In the genomic region with DNA sequence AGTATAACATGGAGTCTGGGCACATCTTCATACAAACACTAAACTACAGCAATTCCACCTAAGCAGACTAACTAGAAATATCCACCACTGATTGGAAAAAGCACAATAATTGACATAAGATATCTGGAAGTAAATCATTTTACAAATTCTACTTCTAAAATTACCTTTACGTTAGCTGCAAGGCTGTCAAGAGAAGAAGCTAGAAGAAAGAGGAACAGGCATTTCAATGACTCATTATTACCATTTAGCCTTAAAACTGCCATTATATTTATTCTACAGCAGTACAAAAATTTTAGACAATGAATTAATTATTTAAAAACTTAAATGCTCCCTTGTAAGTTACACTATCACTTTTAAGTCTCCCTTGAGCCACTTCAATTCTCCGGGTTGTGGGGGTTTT, we compare ENCODE assay signal across 18 cellular contexts.
"Had no signal": no experiment of that assay in that cellular context is flagged by ENCODE, and none has a peak within 500 bp of the region (broad histone marks: within the 10 kb centered on the region; RNA-seq: fewer than 3 reads in every experiment).

No MANE protein-coding gene starts in this region.

- H3K9me3 Mint-ChIP-seq: nephron progenitor cell; stimulated activated memory B cell treated with anti-CD40 and anti-IgM and Interleukin-4, amounts not matched to agents 10 μg/mL and 1 μg/mL and 100 μg/mL, for 72 hours; stimulated activated naive CD8-positive, alpha-beta T cell treated with anti-CD3 and anti-CD28 coated beads, Interleukin-15, Interleukin-2, amounts not matched to agents 100 ng/mL and 50 ng/mL, for 24 hours had no signal

- H3K27ac Mint-ChIP-seq: naive B cell; nephron progenitor cell; stimulated activated memory B cell treated with anti-CD40 and anti-IgM and Interleukin-4, amounts not matched to agents 10 μg/mL and 1 μg/mL and 100 μg/mL, for 72 hours; stimulated activated naive CD8-positive, alpha-beta T cell treated with anti-CD3 and anti-CD28 coated beads, Interleukin-15, Interleukin-2, amounts not matched to agents 100 ng/mL and 50 ng/mL, for 24 hours had no signal

- H3K4me3 ChIP-seq: dorsolateral prefrontal cortex, hepatocyte, psoas muscle, right lobe of liver, tibial artery, upper lobe of left lung, uterus had no signal

- H3K4me2 ChIP-seq: hepatocyte had no signal

- DNase-seq: dorsolateral prefrontal cortex; effector CD8-positive, alpha-beta T cell; foreskin melanocyte; head of caudate nucleus; kidney glomerular epithelial cell; mesendoderm; naive B cell; nephron progenitor cell; psoas muscle; retina; right lobe of liver; stimulated activated CD4-positive, alpha-beta T cell treated with anti-CD3 and anti-CD28 coated beads, Interleukin-4, amount 100 ng/mL, for 24 hours; tibial artery; upper lobe of left lung; uterus had no signal

- H3K27ac ChIP-seq: dorsolateral prefrontal cortex, hepatocyte, psoas muscle, right lobe of liver, tibial artery, upper lobe of left lung, uterus had no signal

- H3K27me3 ChIP-seq: dorsolateral prefrontal cortex, hepatocyte, right lobe of liver, tibial artery, upper lobe of left lung, uterus had no signal

- H3K27me3 Mint-ChIP-seq: stimulated activated memory B cell treated with anti-CD40 and anti-IgM and Interleukin-4, amounts not matched to agents 10 μg/mL and 1 μg/mL and 100 μg/mL, for 72 hours; stimulated activated naive CD8-positive, alpha-beta T cell treated with anti-CD3 and anti-CD28 coated beads, Interleukin-15, Interleukin-2, amounts not matched to agents 100 ng/mL and 50 ng/mL, for 24 hours had no signal

- H3K79me2 ChIP-seq: hepatocyte had no signal

- H2AFZ ChIP-seq: hepatocyte had no signal

- H3K36me3 Mint-ChIP-seq: naive B cell; stimulated activated memory B cell treated with anti-CD40 and anti-IgM and Interleukin-4, amounts not matched to agents 10 μg/mL and 1 μg/mL and 100 μg/mL, for 72 hours had no signal

- H3K4me3 Mint-ChIP-seq: naive B cell; nephron progenitor cell; stimulated activated memory B cell treated with anti-CD40 and anti-IgM and Interleukin-4, amounts not matched to agents 10 μg/mL and 1 μg/mL and 100 μg/mL, for 72 hours; stimulated activated naive CD8-positive, alpha-beta T cell treated with anti-CD3 and anti-CD28 coated beads, Interleukin-15, Interleukin-2, amounts not matched to agents 100 ng/mL and 50 ng/mL, for 24 hours had no signal

- H3K4me1 Mint-ChIP-seq: naive B cell; stimulated activated memory B cell treated with anti-CD40 and anti-IgM and Interleukin-4, amounts not matched to agents 10 μg/mL and 1 μg/mL and 100 μg/mL, for 72 hours had no signal

- H3K36me3 ChIP-seq: right lobe of liver, uterus had no signal

- H3K9me3 ChIP-seq: psoas muscle, right lobe of liver, tibial artery, upper lobe of left lung, uterus had no signal

- H3K4me1 ChIP-seq: psoas muscle, upper lobe of left lung, uterus had no signal
